Comparison of ENCODE assay signal across 8 cellular contexts in the genomic region with DNA sequence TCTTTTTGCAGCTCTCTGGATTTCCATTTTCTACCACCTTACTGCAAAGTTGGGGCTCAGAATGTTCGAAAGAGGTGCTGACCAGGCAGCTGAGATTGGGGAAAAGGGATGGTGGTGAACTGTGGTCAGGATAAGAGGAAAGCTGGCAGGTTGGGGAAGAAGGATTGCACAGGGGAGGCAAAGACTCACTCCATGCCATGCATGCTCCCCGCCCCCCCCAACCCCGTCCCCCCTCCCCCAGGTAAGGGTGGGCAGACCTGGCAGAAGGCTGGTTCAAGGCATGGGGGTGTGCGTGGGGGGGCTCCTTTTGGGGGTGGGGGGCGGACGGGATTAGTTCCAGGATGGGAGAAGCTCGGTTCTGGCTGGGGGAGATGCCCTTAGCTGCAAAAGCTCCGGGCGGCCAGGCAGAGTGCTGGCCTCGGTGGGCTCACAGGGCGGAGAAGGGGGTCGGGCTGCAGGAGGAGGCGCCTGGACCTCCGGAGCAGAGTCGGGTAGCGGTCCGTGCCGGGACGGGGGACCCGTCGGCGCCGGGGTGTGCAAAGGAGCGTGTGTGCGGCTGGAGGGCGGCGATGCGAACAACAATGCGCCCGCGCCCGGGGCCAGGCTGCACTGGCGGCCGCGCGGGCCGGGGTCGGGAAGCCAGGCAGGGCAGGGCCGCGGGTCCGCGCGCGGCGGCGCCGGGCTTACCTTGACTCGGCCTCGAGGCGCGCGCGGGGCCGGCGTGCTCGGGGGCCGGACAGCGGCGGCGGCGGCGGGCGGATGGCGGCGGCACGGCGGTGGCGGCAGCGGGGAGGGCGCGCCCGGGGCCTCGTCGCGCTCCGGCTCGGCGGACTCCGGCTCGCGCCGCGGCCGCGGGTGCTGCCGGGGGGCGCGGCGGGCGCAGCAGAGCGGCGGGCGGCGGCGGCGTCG. TPM values are rescaled to one million over a fixed set of nuclear protein-coding genes. Genes with fewer than 3 reads are reported as not detected.
DNase-seq lines count a peak whose midpoint lies in the region; ATAC-seq and TF ChIP-seq lines count a peak whose summit lies in the region.

No MANE protein-coding gene starts in this region.

- intact Hi-C loops in left cardiac atrium (cut with DNase I) = no loop called here

- TF ChIP-seq CTCF in AG10803 (conservative IDR thresholded peaks at IDR 0.05; ENCODE audit: low read length) = no peak
- no peak for TF ChIP-seq CTCF in retinal pigment epithelial cell (conservative IDR thresholded peaks at IDR 0.05; ENCODE audit: low read depth, low read length)

- H3K27ac Mint-ChIP-seq in activated naive CD4-positive, alpha-beta T cell treated with anti-CD3 and anti-CD28 coated beads, Interleukin-2, amount 10 ng/mL, durations not matched to agents 7 days and 5 days = peak overlapping the region; percentile 98

- DNase-seq in AG10803 (ENCODE audit: low read depth) (no peak), NAMALWA (ENCODE audit: low spot score) (peak; percentile 23), left cardiac atrium (peak; percentile 27), retinal pigment epithelial cell (ENCODE audit: low read depth) (no peak), AML-193 (lab: John Stamatoyannopoulos, UW) (no peak)
- DNase-seq in activated naive CD4-positive, alpha-beta T cell treated with anti-CD3 and anti-CD28 coated beads, Interleukin-2, amount 10 ng/mL, durations not matched to agents 7 days and 5 days = peak; percentile 47

- no peaks in the 10 kb centered on the region for H3K27me3 Mint-ChIP-seq in activated naive CD4-positive, alpha-beta T cell treated with anti-CD3 and anti-CD28 coated beads, Interleukin-2, amount 10 ng/mL, durations not matched to agents 7 days and 5 days

- peaks cover 54% of the 10 kb centered on the region for H3K4me1 Mint-ChIP-seq in activated naive CD4-positive, alpha-beta T cell treated with anti-CD3 and anti-CD28 coated beads, Interleukin-2, amount 10 ng/mL, durations not matched to agents 7 days and 5 days

- ATAC-seq in GM21367 (IDR thresholded peaks at IDR 0.05; ENCODE audit: unreplicated experiment) = peak; percentile 11
- peak; percentile 2 to 3 for ATAC-seq in left cardiac atrium
- ATAC-seq in HG02852 (IDR thresholded peaks at IDR 0.05; ENCODE audit: unreplicated experiment) = no peak

- peaks cover 53% of the 10 kb centered on the region for H3K36me3 Mint-ChIP-seq in activated naive CD4-positive, alpha-beta T cell treated with anti-CD3 and anti-CD28 coated beads, Interleukin-2, amount 10 ng/mL, durations not matched to agents 7 days and 5 days

- CTCF ChIA-PET in activated naive CD4-positive, alpha-beta T cell treated with anti-CD3 and anti-CD28 coated beads, Interleukin-2, amount 10 ng/mL, durations not matched to agents 7 days and 5 days (lab: Charles Lee) = interaction anchor here (0.5 to 10.7 kb wide), 22 partner anchors 10 to 183 kb away, joined by 3 to 167 read pairs (median 6); a partner anchor contains a TSS

- H3K4me3 Mint-ChIP-seq in activated naive CD4-positive, alpha-beta T cell treated with anti-CD3 and anti-CD28 coated beads, Interleukin-2, amount 10 ng/mL, durations not matched to agents 7 days and 5 days = peak overlapping the region; percentile 93

- H3K4me3 ChIP-seq in AG10803 (ENCODE audit: low read length) = peak overlapping the region; percentile 66
- peak overlapping the region; percentile 88 for H3K4me3 ChIP-seq in retinal pigment epithelial cell (ENCODE audit: low read length)

- no peaks in the 10 kb centered on the region for H3K9me3 Mint-ChIP-seq in activated naive CD4-positive, alpha-beta T cell treated with anti-CD3 and anti-CD28 coated beads, Interleukin-2, amount 10 ng/mL, durations not matched to agents 7 days and 5 days

RNA-seq across cellular contexts. Expression of a gene that starts 0.8 kb away (rescaled TPM):
- 10 to 100 TPM; 31.8 to 34.5 TPM for total RNA-seq in left cardiac atrium

RNA-seq across cellular contexts. Expression of a gene that starts 27.9 kb away (rescaled TPM):
- 10 to 100 TPM; 31.2 to 41.1 TPM for total RNA-seq in left cardiac atrium

RNA-seq across cellular contexts. Expression of a gene that starts 28.2 kb away (rescaled TPM):
- total RNA-seq in left cardiac atrium = 1 to 10 TPM; 2.4 to 2.9 TPM

Comparison
In these comparisons a context has a peak if more than half of its experiments do, and no peak if none do; other contexts are left out.
1. DNase-seq: peak in NAMALWA (single experiment), activated naive CD4-positive, alpha-beta T cell treated with anti-CD3 and anti-CD28 coated beads, Interleukin-2, amount 10 ng/mL, durations not matched to agents 7 days and 5 days (single experiment) and left cardiac atrium (single experiment); none in AG10803 (single experiment), retinal pigment epithelial cell (single experiment) and AML-193 (0 of 2).